ENCODE assay signal across 19 cellular contexts in the genomic region with DNA sequence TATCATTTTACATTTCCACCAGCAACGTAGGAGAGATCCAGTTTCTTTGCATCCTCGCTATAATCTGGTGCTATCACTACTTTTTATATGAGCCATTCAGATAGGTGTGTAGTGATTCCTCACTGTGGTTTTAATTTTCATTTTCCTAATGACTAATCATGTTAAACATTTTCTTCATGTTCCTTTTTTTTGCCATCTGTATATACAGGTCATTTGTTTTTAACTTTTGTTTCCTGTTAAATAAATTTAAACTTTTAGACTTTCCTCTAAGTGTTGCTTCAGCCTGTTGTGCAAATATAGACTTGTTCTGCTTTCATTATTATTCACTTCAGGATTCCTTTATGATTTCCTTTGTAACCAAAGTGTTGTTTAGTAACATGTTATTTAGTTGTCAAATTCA.
DNase-seq lines count a peak whose midpoint lies in the region; ATAC-seq and TF ChIP-seq lines count a peak whose summit lies in the region.
"Had no signal": no experiment of that assay in that cellular context is flagged by ENCODE, and none has a peak within 500 bp of the region (broad histone marks: within the 10 kb centered on the region; RNA-seq: fewer than 3 reads in every experiment).

No MANE protein-coding gene starts in this region.

- no peak overlapping the region for H3K27ac Mint-ChIP-seq in glutamatergic neuron (ENCODE audit: unreplicated experiment)
- H3K27ac Mint-ChIP-seq: activated CD8-positive, alpha-beta T cell treated with anti-CD3 and anti-CD28 coated beads, Interleukin-2, amount 10 ng/mL, durations not matched to agents 7 days and 5 days; H9; nephron; progenitor cell of endocrine pancreas had no signal

- H3K36me3 Mint-ChIP-seq in glutamatergic neuron (ENCODE audit: unreplicated experiment): no peaks in the 10 kb centered on the region

- H3K9me3 Mint-ChIP-seq in glutamatergic neuron (ENCODE audit: unreplicated experiment): no peaks in the 10 kb centered on the region
- H3K9me3 Mint-ChIP-seq: H9 had no signal

- H3K4me3 Mint-ChIP-seq in glutamatergic neuron (ENCODE audit: unreplicated experiment): no peak overlapping the region
- H3K4me3 Mint-ChIP-seq: activated CD8-positive, alpha-beta T cell treated with anti-CD3 and anti-CD28 coated beads, Interleukin-2, amount 10 ng/mL, durations not matched to agents 7 days and 5 days; H9; nephron had no signal

- H3K27me3 Mint-ChIP-seq in glutamatergic neuron (ENCODE audit: unreplicated experiment): no peaks in the 10 kb centered on the region

- no peaks in the 10 kb centered on the region for H3K4me1 Mint-ChIP-seq in glutamatergic neuron (ENCODE audit: low read depth, unreplicated experiment)

- H3K27ac ChIP-seq in substantia nigra (ENCODE audit: low read depth, low read length, poor library complexity, severe bottlenecking): no peak overlapping the region
- H3K27ac ChIP-seq: WERI-Rb-1 had no signal

- TF ChIP-seq CTCF in glutamatergic neuron (IDR thresholded peaks at IDR 0.05; ENCODE audit: partially characterized antibody, unreplicated experiment): no peak

- peak; percentile 72 for ATAC-seq in GM19452 (IDR thresholded peaks at IDR 0.05; ENCODE audit: unreplicated experiment)
- peak; percentile 70 for ATAC-seq in HG02938 (IDR thresholded peaks at IDR 0.05; ENCODE audit: unreplicated experiment)
- peak; percentile 65 for ATAC-seq in HG03469 (IDR thresholded peaks at IDR 0.05; ENCODE audit: unreplicated experiment)
- ATAC-seq: activated CD8-positive, alpha-beta T cell treated with anti-CD3 and anti-CD28 coated beads, Interleukin-2, amount 10 ng/mL, durations not matched to agents 7 days and 5 days; K562 had no signal

- DNase-seq in pons (ENCODE audit: low spot score) (peak; percentile 69), substantia nigra (lab: John Stamatoyannopoulos, UW) (no peak), glutamatergic neuron (no peak), DMS114 treated with DMSO at 0.1 percent for 48 hours (lab: John Stamatoyannopoulos, UW; ENCODE audit: unreplicated experiment) (no peak)
- DNase-seq: activated CD8-positive, alpha-beta T cell treated with anti-CD3 and anti-CD28 coated beads, Interleukin-2, amount 10 ng/mL, durations not matched to agents 7 days and 5 days; activated naive CD4-positive, alpha-beta T cell treated with anti-CD3 and anti-CD28 coated beads, Interleukin-2, amount 50 U/mL, for 16 hours; activated T-cell treated with anti-CD3 and anti-CD28 coated beads, Interleukin-2, amount 50 U/mL, for 48 hours; H9; mesendoderm; NCI-H1092; NCI-H526; SHP77 treated with DMSO at 0.1 percent for 48 hours; WERI-Rb-1 had no signal
